ENCODE assay signal across 17 cellular contexts in the genomic region with DNA sequence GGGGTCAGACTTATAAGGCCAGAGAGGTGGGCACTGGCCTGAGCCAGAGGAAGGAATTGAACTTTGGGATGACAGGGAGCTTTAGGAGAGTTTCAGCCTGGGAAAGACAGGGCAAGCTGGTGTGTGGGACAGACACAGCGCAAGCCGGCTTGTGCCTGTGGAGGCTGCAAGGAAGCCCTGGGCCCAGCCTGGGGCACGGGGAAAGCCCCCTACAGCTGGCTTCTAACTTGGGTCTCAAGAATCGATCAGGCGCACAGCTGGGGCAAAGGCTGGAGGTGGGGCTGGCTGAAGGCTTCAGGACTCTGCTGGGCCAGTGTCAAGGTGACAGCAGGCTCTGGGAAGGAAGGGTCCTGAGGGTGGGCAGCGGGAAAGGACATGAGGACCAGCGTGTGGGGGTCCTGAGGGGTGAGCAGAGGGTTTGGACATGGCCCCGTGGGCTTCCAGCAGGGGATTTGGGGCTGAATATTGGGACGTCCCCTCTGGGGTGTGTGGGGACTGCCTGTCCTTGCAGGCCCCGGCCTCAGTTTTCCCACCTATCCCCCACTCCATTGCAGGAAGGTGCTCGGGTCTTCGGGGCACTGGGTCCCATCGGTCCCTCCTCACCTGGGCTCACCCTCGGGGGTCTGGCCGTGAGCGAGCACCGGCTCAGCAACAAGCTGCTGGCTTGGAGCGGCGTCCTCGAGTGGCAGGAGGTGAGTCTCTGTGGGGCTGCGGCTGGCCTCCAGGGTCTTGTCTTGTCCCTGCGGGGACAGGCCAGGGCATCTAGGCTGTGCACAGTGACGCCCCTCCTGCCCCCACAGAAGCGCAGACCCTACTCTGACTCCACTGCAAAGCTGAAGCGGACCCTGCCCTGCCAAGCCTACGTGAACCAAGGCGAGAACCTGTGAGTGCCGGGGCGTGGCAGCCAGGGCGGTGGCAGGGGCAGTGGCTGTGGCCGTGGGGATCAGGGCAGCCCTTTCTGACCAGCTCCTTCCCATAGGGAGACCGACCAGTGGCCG. TPM values are rescaled to one million over a fixed set of nuclear protein-coding genes. Genes with fewer than 3 reads are reported as not detected.
DNase-seq lines count a peak whose midpoint lies in the region; ATAC-seq, FAIRE-seq and TF ChIP-seq lines count a peak whose summit lies in the region.
"Had no signal": no experiment of that assay in that cellular context is flagged by ENCODE, and none has a peak within 500 bp of the region (broad histone marks: within the 10 kb centered on the region; RNA-seq: fewer than 3 reads in every experiment).

No MANE protein-coding gene starts in this region.

- intact Hi-C loops in right cardiac atrium (cut with DNase I), result loop anchor here in 1 of 4 donors (10.0 kb wide), 1 partner anchor 169 kb away; the partner anchor contains the start of gene ADM5
- intact Hi-C loops in left ventricle myocardium superior (cut with micrococcal nuclease), result no loop called here

- peak overlapping the region; percentile 48 for H3K4me3 Mint-ChIP-seq in mesothelial cell of epicardium

- peaks cover 6% of the 10 kb centered on the region for H3K4me1 ChIP-seq in right cardiac atrium (ENCODE audit: control insufficient read depth, insufficient read depth, low read length)
- H3K4me1 ChIP-seq: foreskin keratinocyte had no signal

- no peaks in the 10 kb centered on the region for H3K9me3 ChIP-seq in right cardiac atrium (ENCODE audit: control insufficient read depth, low read length)

- ATAC-seq in right cardiac atrium, result no peak
- ATAC-seq in left ventricle myocardium superior, result no peak
- ATAC-seq: foreskin keratinocyte, upper lobe of right lung had no signal

- FAIRE-seq in frontal cortex (lab: Jason Lieb, UNC), result no peak
- FAIRE-seq: colon, TTC549 had no signal

- H3K9me3 Mint-ChIP-seq in mesothelial cell of epicardium, result peaks cover 8% of the 10 kb centered on the region

- peaks cover 16% of the 10 kb centered on the region for H3K36me3 Mint-ChIP-seq in mesothelial cell of epicardium

- peaks cover 25% of the 10 kb centered on the region for H3K4me1 Mint-ChIP-seq in mesothelial cell of epicardium

- 89% methylated on average over 33 of the region's 33 CpGs for WGBS in right cardiac atrium

- no peak overlapping the region for H3K4me3 ChIP-seq in right cardiac atrium (ENCODE audit: low read length)
- H3K4me3 ChIP-seq: upper lobe of right lung had no signal

- H3K27me3 ChIP-seq in right cardiac atrium (ENCODE audit: control insufficient read depth, insufficient read depth), result no peaks in the 10 kb centered on the region
- H3K27me3 ChIP-seq: foreskin keratinocyte, upper lobe of right lung had no signal

- no peak for TF ChIP-seq CTCF in mesothelial cell of epicardium (IDR thresholded peaks at IDR 0.05; ENCODE audit: unreplicated experiment)

- no peaks in the 10 kb centered on the region for H3K27me3 Mint-ChIP-seq in mesothelial cell of epicardium (ENCODE audit: low read depth)

- DNase-seq in right cardiac atrium (peak in 2 of 3 donors; percentile 65 to 66), left ventricle myocardium superior (no peak), mesothelial cell of epicardium (ENCODE audit: low spot score in 2 of 2, unreplicated experiment in 2 of 2) (no peak), CD1c-positive myeloid dendritic cell (ENCODE audit: extremely low spot score) (no peak), COR-L47 (lab: John Stamatoyannopoulos, UW) (no peak), frontal cortex (ENCODE audit: low spot score in 2 of 2) (no peak)
- DNase-seq in activated CD8-positive, alpha-beta memory T cell treated with anti-CD3 and anti-CD28 coated beads, Interleukin-2, amount 50 U/mL, for 4 hours, result peak; percentile 15
- DNase-seq in stimulated activated CD4-positive, alpha-beta T cell treated with anti-CD3 and anti-CD28 coated beads, Interleukin-2, amount 100 ng/mL, for 48 hours, result no peak
- DNase-seq: activated effector memory CD4-positive, alpha-beta T cell treated with anti-CD3 and anti-CD28 coated beads, Interleukin-2, amount 50 U/mL, for 16 hours; foreskin keratinocyte; NCI-H2107; retina; upper lobe of right lung had no signal

- peak overlapping the region; percentile 68 for H3K27ac Mint-ChIP-seq in mesothelial cell of epicardium

- no peak overlapping the region for H3K27ac ChIP-seq in right cardiac atrium (ENCODE audit: low read length)
- H3K27ac ChIP-seq: C4-2B, foreskin keratinocyte, KMS-11, upper lobe of right lung had no signal

RNA-seq across cellular contexts. Expression of gene PTOV1, which starts 3.2 kb away (rescaled TPM):
- 100 to 1,000 TPM; 127 to 146 (median 141) TPM for total RNA-seq in right cardiac atrium
- polyA plus RNA-seq in right cardiac atrium, result 134 TPM
- 127 TPM for total RNA-seq in left ventricle myocardium superior
- total RNA-seq in mesothelial cell of epicardium, result 415 to 431 TPM (median 422 TPM) in 3 replicates
- total RNA-seq in frontal cortex, result 109 TPM

RNA-seq across cellular contexts. Expression of gene PNKP, which starts 13.2 kb away (rescaled TPM):
- total RNA-seq in right cardiac atrium, result 100 to 1,000 TPM in 1 of 4 donors, 10 to 100 TPM in 3; 38.6 to 144 (median 42.9) TPM
- 40.8 TPM for polyA plus RNA-seq in right cardiac atrium
- 39.1 TPM for total RNA-seq in left ventricle myocardium superior
- total RNA-seq in mesothelial cell of epicardium, result 96.6 to 103 TPM (median 97.8 TPM) in 3 replicates
- total RNA-seq in frontal cortex, result 23.2 TPM

RNA-seq across cellular contexts. Expression of gene AKT1S1, which starts 23.0 kb away (rescaled TPM):
- 10 to 100 TPM; 32.4 to 38.7 (median 36.4) TPM for total RNA-seq in right cardiac atrium
- 40.2 TPM for polyA plus RNA-seq in right cardiac atrium
- total RNA-seq in left ventricle myocardium superior, result 41.2 TPM
- total RNA-seq in mesothelial cell of epicardium, result 41.8 to 45.3 TPM (median 42.5 TPM) in 3 replicates
- 4.1 TPM for total RNA-seq in frontal cortex

RNA-seq across cellular contexts. Expression of gene TBC1D17, which starts 23.4 kb away (rescaled TPM):
- total RNA-seq in right cardiac atrium (10 to 100 TPM; 35.7 to 45.7 (median 42.1) TPM), left ventricle myocardium superior (47.7 TPM), mesothelial cell of epicardium (46.8 to 53.7 TPM (median 49.7 TPM) in 3 replicates), frontal cortex (5.7 TPM)
- polyA plus RNA-seq in right cardiac atrium, result 35.6 TPM

RNA-seq across cellular contexts. Expression of gene MED25, which starts 36.1 kb away (rescaled TPM):
- total RNA-seq in right cardiac atrium, result 10 to 100 TPM; 37.8 to 50.4 (median 43.1) TPM
- polyA plus RNA-seq in right cardiac atrium, result 39.2 TPM
- total RNA-seq in left ventricle myocardium superior, result 68.5 TPM
- total RNA-seq in mesothelial cell of epicardium, result 103 to 107 TPM (median 105 TPM) in 3 replicates
- 14.3 TPM for total RNA-seq in frontal cortex

Comparison
In these comparisons a context has a peak if more than half of its experiments do, and no peak if none do; other contexts are left out.
1. DNase-seq: peak in right cardiac atrium (2 of 3) and activated CD8-positive, alpha-beta memory T cell treated with anti-CD3 and anti-CD28 coated beads, Interleukin-2, amount 50 U/mL, for 4 hours (single experiment); none in left ventricle myocardium superior (single experiment), mesothelial cell of epicardium (0 of 2), stimulated activated CD4-positive, alpha-beta T cell treated with anti-CD3 and anti-CD28 coated beads, Interleukin-2, amount 100 ng/mL, for 48 hours (0 of 2), CD1c-positive myeloid dendritic cell (single experiment), COR-L47 (single experiment) and frontal cortex (0 of 2).